ENCODE assay signal across 28 cellular contexts in genomic region chr20:62707281-62707941, GRCh38. TPM values are rescaled to one million over a fixed set of nuclear protein-coding genes. Genes with fewer than 3 reads are reported as not detected.
DNase-seq lines count a peak whose midpoint lies in the region; ATAC-seq, FAIRE-seq and TF ChIP-seq lines count a peak whose summit lies in the region.
"Had no signal": no experiment of that assay in that cellular context is flagged by ENCODE, and none has a peak within 500 bp of the region (broad histone marks: within the 10 kb centered on the region; RNA-seq: fewer than 3 reads in every experiment).

No MANE protein-coding gene starts in this region.

- no peak for TF ChIP-seq EP300 in HepG2 (IDR thresholded peaks at IDR 0.05; ENCODE audit: low read depth in 2 of 2, low read length in 2 of 2)
- TF ChIP-seq EP300 in HepG2 (CRISPR knock-in tag; IDR thresholded peaks at IDR 0.05; ENCODE audit: borderline replicate concordance) = no peak

- no peak overlapping the region for H3K4me2 ChIP-seq in HepG2 (ENCODE audit: low read depth, low read length)

- 15% methylated on average over 16 of the region's 16 CpGs for WGBS in HepG2 (ENCODE audit: low lambda C conversion rate)

- no peak overlapping the region for H3K9ac ChIP-seq in HepG2 (ENCODE audit: insufficient read depth, low read depth, low read length)

- no peaks in the 10 kb centered on the region for H3K9me3 ChIP-seq in HepG2 (ENCODE audit: low read length)
- H3K9me3 ChIP-seq: breast epithelium, esophagus muscularis mucosa, pancreas, thyroid gland had no signal

- FAIRE-seq in HepG2 (lab: Jason Lieb, UNC) = no peak
- FAIRE-seq: G401.6, K562, pancreas had no signal

- no peak overlapping the region for H2AFZ ChIP-seq in HepG2 (ENCODE audit: low read length)

- peaks cover 8% of the 10 kb centered on the region; the same call in 1 of the 2 replicates for H3K4me1 ChIP-seq in HepG2 (ENCODE audit: insufficient read depth, low read length)
- H3K4me1 ChIP-seq: pancreas had no signal

- intact Hi-C loops in HepG2 (cut with micrococcal nuclease; ENCODE audit: unreplicated experiment) = no loop called here

- H3K27ac Mint-ChIP-seq in T-cell = no peak overlapping the region
- H3K27ac Mint-ChIP-seq: activated CD4-positive, alpha-beta T cell treated with anti-CD3 and anti-CD28 coated beads for 36 hours; activated T-cell treated with anti-CD3 and anti-CD28 coated beads, Interleukin-2, amount 50 U/mL, for 24 hours; CD8-positive, alpha-beta T cell; immature natural killer cell; mesothelial cell of epicardium; naive thymus-derived CD4-positive, alpha-beta T cell; stimulated activated naive CD8-positive, alpha-beta T cell treated with anti-CD3 and anti-CD28 coated beads, Interleukin-15, amount 100 ng/mL, for 72 hours had no signal

- no TSS peak for BruUV-seq in HepG2 (replicated peaks; lab: Mats Ljungman, UMichigan)

- POLR2A ChIA-PET in T-cell (lab: Charles Lee) = no interaction called here
- POLR2A ChIA-PET in HepG2 (lab: Yijun Ruan, JAX) = no interaction called here

- in situ Hi-C loops in HepG2 (cut with HindIII; ENCODE audit: extremely low pct_ligation_motif_present, low pct_unique_long_range_greater_than_20kb) = no loop called here

- H3K27me3 Mint-ChIP-seq in T-cell = peaks cover 11 to 37% of the 10 kb centered on the region in 2 donors

- H3K36me3 ChIP-seq in H7 (replicated peaks; ENCODE audit: control insufficient read depth, insufficient read depth, low read length) (no peaks in the 10 kb centered on the region), HepG2 (replicated peaks in 1 of 2; ENCODE audit: control insufficient read depth in 1 of 2, insufficient read depth in 2 of 2, low read length in 2 of 2) (no peaks in the 10 kb centered on the region)
- H3K36me3 ChIP-seq: breast epithelium, esophagus muscularis mucosa, pancreas, thyroid gland had no signal

- peaks cover 7 to 27% (median 15%) of the 10 kb centered on the region in 3 donors for H3K4me1 Mint-ChIP-seq in T-cell

- CTCF ChIA-PET in T-cell (lab: Charles Lee) = interaction anchor here (0.6 kb wide), 2 partner anchors 19 to 29 kb away, joined by 4 to 7 read pairs; no protein-coding TSS in a partner anchor
- CTCF ChIA-PET in HepG2 (lab: Yijun Ruan, JAX; ENCODE audit: low intra/inter-chr PET ratio, low total read pairs) = no interaction called here

- peaks cover 8% of the 10 kb centered on the region; the same call in 1 of the 2 replicates for H4K20me1 ChIP-seq in HepG2 (ENCODE audit: insufficient read depth, low read length)

- DNase-seq in H7 (peak; percentile 81), NB4 (ENCODE audit: low read depth) (peak; percentile 49), T-cell (no peak), HepG2 (ENCODE audit: low spot score) (no peak), A172 (ENCODE audit: low spot score) (no peak), putamen (ENCODE audit: low spot score) (no peak)
- DNase-seq: activated CD8-positive, alpha-beta memory T cell treated with anti-CD3 and anti-CD28 coated beads for 24 hours; activated T-cell treated with anti-CD3 and anti-CD28 coated beads, Interleukin-2, amount 50 U/mL, for 24 hours; amniotic stem cell; foreskin melanocyte; immature natural killer cell; MM.1S; NCI-H146; NCI-H748 treated with DMSO at 0.1 percent for 48 hours; thyroid gland had no signal

- TF ChIP-seq CTCF in NB4 (IDR thresholded peaks at IDR 0.05; ENCODE audit: low read depth, low read length) (no peak), HepG2 (CRISPR knock-in tag; IDR thresholded peaks at IDR 0.05) (no peak)

- H3K27me3 ChIP-seq in H7 (ENCODE audit: control insufficient read depth, insufficient read depth, low read length) (peaks cover 32% of the 10 kb centered on the region), HepG2 (ENCODE audit: control insufficient read depth in 1 of 2, insufficient read depth in 2 of 2, low read length in 2 of 2) (peaks cover 44 to 91% of the 10 kb centered on the region in 2 experiments)

- H3K4me3 ChIP-seq in H7 (ENCODE audit: insufficient read depth, low read depth, low read length) = no peak overlapping the region
- H3K4me3 ChIP-seq in NB4 (ENCODE audit: low read depth, low read length) = no peak overlapping the region
- H3K4me3 ChIP-seq in HepG2 (replicated peaks in 1 of 3; ENCODE audit: insufficient read depth in 1 of 3, low read depth in 2 of 3, low read length in 3 of 3) = no peak overlapping the region
- H3K4me3 ChIP-seq: coronary artery, K562, pancreas, thyroid gland had no signal

- no peak overlapping the region for H3K27ac ChIP-seq in HepG2 (ENCODE audit: extremely low read length, insufficient read depth, low read length)
- H3K27ac ChIP-seq: breast epithelium, coronary artery, esophagus muscularis mucosa, pancreas, thyroid gland had no signal

- TF ChIP-seq RAD21 in HepG2 (CRISPR knock-in tag; IDR thresholded peaks at IDR 0.05) = no peak

- H3K36me3 Mint-ChIP-seq in T-cell = no peaks in the 10 kb centered on the region
- H3K36me3 Mint-ChIP-seq: CD8-positive, alpha-beta T cell; immature natural killer cell; mesothelial cell of epicardium; naive thymus-derived CD4-positive, alpha-beta T cell had no signal

- H3K79me2 ChIP-seq in HepG2 (ENCODE audit: insufficient read depth, low read length) = no peaks in the 10 kb centered on the region

- H3K4me3 Mint-ChIP-seq in T-cell = peak overlapping the region in 2 of 3 donors; percentile 56 to 70
- H3K4me3 Mint-ChIP-seq: CD8-positive, alpha-beta T cell; immature natural killer cell had no signal

- no peaks in the 10 kb centered on the region for H3K9me3 Mint-ChIP-seq in T-cell
- H3K9me3 Mint-ChIP-seq: activated T-cell treated with anti-CD3 and anti-CD28 coated beads, Interleukin-2, amount 50 U/mL, for 24 hours; CD8-positive, alpha-beta T cell; immature natural killer cell; mesothelial cell of epicardium; stimulated activated naive CD8-positive, alpha-beta T cell treated with anti-CD3 and anti-CD28 coated beads, Interleukin-15, amount 100 ng/mL, for 72 hours had no signal

- TF ChIP-seq POLR2A in NB4 (IDR thresholded peaks at IDR 0.05; ENCODE audit: extremely low read depth, insufficient read length) = no peak
- no peak for TF ChIP-seq POLR2A in HepG2 (IDR thresholded peaks at IDR 0.05; ENCODE audit: insufficient read depth in 1 of 2, low read depth in 2 of 2, low read length in 2 of 2)

- ATAC-seq in T-cell (replicated peaks in 1 of 4) (no peak), HepG2 (no peak; the same call in 2 of the 3 replicates), GM21381 (IDR thresholded peaks at IDR 0.05; ENCODE audit: unreplicated experiment) (no peak)
- ATAC-seq: pancreas, sciatic nerve had no signal

TF ChIP-seq in HepG2, 621 proteins besides CTCF, POLR2A, EP300 and RAD21 (continues in another document):
- TF ChIP-seq MTF2 (CRISPR knock-in tag; IDR thresholded peaks at IDR 0.05; ENCODE audit: borderline replicate concordance) = 0 out of 2 replicates have a peak, but pooled peaks have one; percentile 54
- no peak for TF ChIP-seq E2F2 (CRISPR knock-in tag; IDR thresholded peaks at IDR 0.05; ENCODE audit: borderline replicate concordance)
- no peak for TF ChIP-seq ZNF841 (CRISPR knock-in tag; IDR thresholded peaks at IDR 0.05; ENCODE audit: borderline replicate concordance)
- TF ChIP-seq JDP2 (CRISPR knock-in tag; IDR thresholded peaks at IDR 0.05; ENCODE audit: borderline replicate concordance) = no peak
- no peak for TF ChIP-seq ZNF556 (CRISPR knock-in tag; IDR thresholded peaks at IDR 0.05; ENCODE audit: borderline replicate concordance)

RNA-seq across cellular contexts. Expression of gene NTSR1, which starts 1.2 kb away (rescaled TPM):
- total RNA-seq in H7 (2014; rRNA removed; shearing (Covaris generic)) = 0.30 and 1.1 TPM in 2 replicates
- total RNA-seq in T-cell (under 1 TPM in 3 of 5 donors, not detected in 2; 0.33 to 0.63 (median 0.53) TPM), HepG2 (2016; rRNA removed; fragmentation: Illumina TruSeq; extraction: Trizol) (0.09 TPM in 1 of 2 replicates, not detected in the other)
- not detected in 2 replicates for total RNA-seq in HepG2 (2016; cell fraction: cytosol; rRNA removed; fragmentation: Illumina TruSeq; extraction: Trizol; ENCODE audit: low read depth)
- total RNA-seq in HepG2 (2016; cell fraction: insoluble cytoplasmic fraction; rRNA removed; fragmentation: Illumina TruSeq; extraction: Trizol) = 0.04 TPM in 1 of 2 replicates, not detected in the other
- 0.09 TPM in 1 of 2 replicates, not detected in the other for total RNA-seq in HepG2 (2016; cell fraction: membrane; rRNA removed; fragmentation: Illumina TruSeq; extraction: Trizol)
- 0.12 TPM in 1 of 2 replicates, not detected in the other for total RNA-seq in HepG2 (2016; cell fraction: nucleus; rRNA removed; fragmentation: Illumina TruSeq; extraction: Trizol)
- 0.12 and 0.17 TPM in 2 replicates for polyA plus RNA-seq in HepG2 (2011; rRNA removed)
- polyA plus RNA-seq in HepG2 (2011; cell fraction: cytosol; rRNA removed) = 0.09 and 0.12 TPM in 2 replicates
- 0.38 and 0.51 TPM in 2 replicates for polyA plus RNA-seq in HepG2 (2011; cell fraction: nucleus; rRNA removed)
- 0.09 and 0.19 TPM in 2 replicates for polyA plus RNA-seq in HepG2 (2012)
- polyA plus RNA-seq in HepG2 (2016; cell fraction: cytosol; fragmentation: Illumina TruSeq; extraction: Trizol; ENCODE audit: low read depth) = not detected in 2 replicates
- 0.08 TPM in 1 of 2 replicates, not detected in the other for polyA plus RNA-seq in HepG2 (2016; cell fraction: insoluble cytoplasmic fraction; fragmentation: Illumina TruSeq; extraction: Trizol; ENCODE audit: low read depth)
- 0.05 TPM in 1 of 2 replicates, not detected in the other for polyA plus RNA-seq in HepG2 (2016; cell fraction: membrane; fragmentation: Illumina TruSeq; extraction: Trizol; ENCODE audit: low read depth)
- 0.35 and 0.41 TPM in 2 replicates for polyA plus RNA-seq in HepG2 (2016; cell fraction: nucleus; fragmentation: Illumina TruSeq; extraction: Trizol; ENCODE audit: insufficient read depth, low read depth)
- 0.24 TPM in 1 of 2 replicates, not detected in the other for polyA minus RNA-seq in HepG2 (2011; rRNA and poly(A)+ RNA removed; ENCODE audit: low replicate concordance)
- not detected in 2 replicates for polyA minus RNA-seq in HepG2 (2011; cell fraction: cytosol; rRNA and poly(A)+ RNA removed)
- polyA minus RNA-seq in HepG2 (2011; cell fraction: nucleus; rRNA and poly(A)+ RNA removed) = 0.12 and 0.13 TPM in 2 replicates
- 8.3 and 9.0 TPM in 2 replicates for total RNA-seq in A172 (2014; rRNA removed; shearing (Covaris generic))
- total RNA-seq: CD8-positive, alpha-beta T cell had no signal
- polyA plus RNA-seq: immature natural killer cell; naive thymus-derived CD4-positive, alpha-beta T cell had no signal

Comparison
In these comparisons a context has a peak if more than half of its experiments do, and no peak if none do; other contexts are left out.
1. DNase-seq: peak in H7 (single experiment) and NB4 (single experiment); none in T-cell (0 of 34), HepG2 (single experiment), A172 (single experiment) and putamen (single experiment).